ENCODE assay signal across 16 cellular contexts in the genomic region with DNA sequence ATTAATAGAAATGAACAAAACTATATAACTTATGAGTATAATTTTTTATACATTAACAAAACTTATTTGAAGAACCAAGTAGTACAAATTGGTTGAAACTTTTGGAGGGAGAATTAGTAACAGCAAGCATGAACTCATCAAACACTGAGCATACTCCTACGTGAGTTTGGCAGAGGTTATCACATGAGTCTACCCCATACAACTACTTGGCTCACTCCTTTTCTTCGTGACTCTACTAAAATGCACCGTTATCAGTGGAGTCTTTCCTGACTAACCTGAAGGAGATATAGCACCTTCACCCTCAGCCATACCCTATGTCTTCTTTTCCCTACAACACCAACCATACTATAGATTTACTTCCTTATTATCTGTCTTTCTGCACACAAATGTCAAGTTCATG.
"Had no signal": no experiment of that assay in that cellular context is flagged by ENCODE, and none has a peak within 500 bp of the region (broad histone marks: within the 10 kb centered on the region; RNA-seq: fewer than 3 reads in every experiment).

No MANE protein-coding gene starts in this region.

- H3K4me3 ChIP-seq: gastrocnemius medialis, lower lobe of right lung, pancreas, right lobe of liver, thoracic aorta, tibial nerve, upper lobe of left lung had no signal

- ATAC-seq: effector memory CD8-positive, alpha-beta T cell; gastrocnemius medialis; left ventricle myocardium superior; lower lobe of right lung; natural killer cell; pancreas; right lobe of liver; stimulated activated naive B cell treated with anti-CD40 and anti-IgM and Interleukin-4, amounts not matched to agents 10 μg/mL and 1 μg/mL and 100 μg/mL, for 72 hours had no signal

- H3K27me3 ChIP-seq: gastrocnemius medialis, pancreas, right lobe of liver, tibial nerve, upper lobe of left lung had no signal

- DNase-seq: cortex of kidney; effector memory CD8-positive, alpha-beta T cell; gastrocnemius medialis; left ventricle myocardium superior; lower lobe of right lung; natural killer cell; occipital lobe; pancreas; right lobe of liver; small intestine; stimulated activated CD4-positive, alpha-beta T cell treated with anti-CD3 and anti-CD28 coated beads, Interleukin-15, amount 100 ng/mL, for 24 hours; stimulated activated CD4-positive, alpha-beta T cell treated with anti-CD3 and anti-CD28 coated beads, Interleukin-2, amount 100 ng/mL, for 48 hours; stimulated activated naive B cell treated with anti-CD40 and anti-IgM and Interleukin-4, amounts not matched to agents 10 μg/mL and 1 μg/mL and 100 μg/mL, for 72 hours; upper lobe of left lung had no signal

- H3K4me1 ChIP-seq: gastrocnemius medialis, lower lobe of right lung, pancreas, right lobe of liver, tibial nerve, upper lobe of left lung had no signal

- H3K9me3 ChIP-seq: gastrocnemius medialis, pancreas, right lobe of liver, upper lobe of left lung had no signal

- H3K27ac ChIP-seq: gastrocnemius medialis, lower lobe of right lung, pancreas, right lobe of liver, thoracic aorta, tibial nerve, upper lobe of left lung had no signal

- H3K36me3 ChIP-seq: gastrocnemius medialis, lower lobe of right lung, pancreas, right lobe of liver, thoracic aorta, tibial nerve, upper lobe of left lung had no signal
